1 cellular context compared by ENCODE assay signal in genomic region chr7:118183586-118184391, GRCh38.
TF ChIP-seq lines count a peak whose summit lies in the region.

Gene LSM8, plus strand, starts transcription at chr7:118184164. Its CDS starts 60 bp downstream, at chr7:118184224.

TF ChIP-seq in HepG2, 621 proteins besides CTCF, POLR2A, EP300 and RAD21 (continued from another document):
- TF ChIP-seq ZBTB25 (CRISPR knock-in tag; IDR thresholded peaks at IDR 0.05) (no peak), MLX (CRISPR knock-in tag; IDR thresholded peaks at IDR 0.05) (no peak), STAT6 (CRISPR knock-in tag; IDR thresholded peaks at IDR 0.05; ENCODE audit: borderline replicate concordance) (no peak), NR3C1 (CRISPR knock-in tag; IDR thresholded peaks at IDR 0.05) (no peak), POLR2G (IDR thresholded peaks at IDR 0.05; ENCODE audit: low read depth, low read length) (peak; percentile 91), ERF (CRISPR knock-in tag; IDR thresholded peaks at IDR 0.05) (0 out of 2 replicates have a peak, but pooled peaks have one; percentile 43), ZFX (CRISPR knock-in tag; IDR thresholded peaks at IDR 0.05; ENCODE audit: low read depth) (peak; percentile 98), TAF1 (CRISPR knock-in tag; IDR thresholded peaks at IDR 0.05) (peak; percentile 92), YEATS2 (CRISPR knock-in tag; IDR thresholded peaks at IDR 0.05; ENCODE audit: borderline replicate concordance) (peak; percentile 95), MYPOP (CRISPR knock-in tag; IDR thresholded peaks at IDR 0.05) (peak; percentile 94), LBX2 (CRISPR knock-in tag; IDR thresholded peaks at IDR 0.05; ENCODE audit: borderline replicate concordance) (no peak), ZNF143 (CRISPR knock-in tag; IDR thresholded peaks at IDR 0.05) (no peak; the same call in 1 of the 2 replicates), CREM (IDR thresholded peaks at IDR 0.05) (peak; percentile 70), CREM (CRISPR knock-in tag; IDR thresholded peaks at IDR 0.05) (0 out of 2 replicates have a peak, but pooled peaks have one; percentile 13), FIP1L1 (IDR thresholded peaks at IDR 0.05; ENCODE audit: borderline replicate concordance, insufficient read depth, low read depth, low read length) (no peak), MXD4 (CRISPR knock-in tag; IDR thresholded peaks at IDR 0.05) (peak; percentile 75), HNRNPUL1 (IDR thresholded peaks at IDR 0.05; ENCODE audit: low read depth, low read length) (no peak), ZNF746 (CRISPR knock-in tag; IDR thresholded peaks at IDR 0.05) (0 out of 2 replicates have a peak, but pooled peaks have one; percentile 36), MTF2 (CRISPR knock-in tag; IDR thresholded peaks at IDR 0.05; ENCODE audit: borderline replicate concordance) (no peak), KAT7 (CRISPR knock-in tag; IDR thresholded peaks at IDR 0.05; ENCODE audit: borderline replicate concordance) (peak; percentile 96; the same call in 1 of the 2 replicates), ZNF781 (CRISPR knock-in tag; IDR thresholded peaks at IDR 0.05; ENCODE audit: borderline replicate concordance, not compliant biosample characterization) (no peak), ZNF790 (CRISPR knock-in tag; IDR thresholded peaks at IDR 0.05; ENCODE audit: borderline replicate concordance) (no peak), ZNF251 (CRISPR knock-in tag; IDR thresholded peaks at IDR 0.05) (no peak), ZBTB26 (CRISPR knock-in tag; IDR thresholded peaks at IDR 0.05; ENCODE audit: borderline replicate concordance) (no peak), ZNF761 (CRISPR knock-in tag; conservative IDR thresholded peaks at IDR 0.05) (no peak; the same call in 1 of the 2 replicates), POGZ (CRISPR knock-in tag; IDR thresholded peaks at IDR 0.05) (peak; percentile 97)
